In genomic region chr17:40023590-40024292, GRCh38 we compare ENCODE assay signal across 11 cellular contexts. TPM values are rescaled to one million over a fixed set of nuclear protein-coding genes. Genes with fewer than 3 reads are reported as not detected.
DNase-seq lines count a peak whose midpoint lies in the region; ATAC-seq and TF ChIP-seq lines count a peak whose summit lies in the region.
"Had no signal": no experiment of that assay in that cellular context is flagged by ENCODE, and none has a peak within 500 bp of the region (broad histone marks: within the 10 kb centered on the region; RNA-seq: fewer than 3 reads in every experiment).

No MANE protein-coding gene starts in this region.

- ATAC-seq in Right ventricle myocardium superior (ENCODE audit: poor library complexity) (no peak), left lung (peak; percentile 61), HG02571 (IDR thresholded peaks at IDR 0.05; ENCODE audit: unreplicated experiment) (no peak)
- ATAC-seq: activated CD4-positive, alpha-beta T cell treated with anti-CD3 and anti-CD28 coated beads for 36 hours had no signal

- H4K12ac ChIP-seq in trophoblast cell (ENCODE audit: low read depth, low read length), result no peak overlapping the region

- H2BK120ac ChIP-seq in trophoblast cell (ENCODE audit: insufficient read depth, low read length, poor library complexity), result no peak overlapping the region

- H3K18ac ChIP-seq in trophoblast cell (ENCODE audit: low read length), result no peak overlapping the region

- no peaks in the 10 kb centered on the region for H3K79me1 ChIP-seq in trophoblast cell (ENCODE audit: low read length)

- no peak overlapping the region for H2AK5ac ChIP-seq in trophoblast cell (ENCODE audit: low read length)

- H2AFZ ChIP-seq in trophoblast cell (ENCODE audit: insufficient read depth, low read length, poor library complexity), result no peak overlapping the region

- H3K9me3 ChIP-seq in right atrium auricular region, result no peaks in the 10 kb centered on the region
- no peaks in the 10 kb centered on the region for H3K9me3 ChIP-seq in left lung
- H3K9me3 ChIP-seq in vagina, result no peaks in the 10 kb centered on the region
- no peaks in the 10 kb centered on the region for H3K9me3 ChIP-seq in trophoblast cell (ENCODE audit: insufficient read depth, low read depth, low read length)
- H3K9me3 ChIP-seq: SK-N-SH had no signal

- peaks cover 76% of the 10 kb centered on the region for H3K36me3 ChIP-seq in right atrium auricular region
- peaks cover 0 to 74% of the 10 kb centered on the region in 2 donors for H3K36me3 ChIP-seq in left lung
- peaks cover 0 to 33% of the 10 kb centered on the region in 2 donors for H3K36me3 ChIP-seq in vagina
- peaks cover 65 to 71% of the 10 kb centered on the region in 2 experiments for H3K36me3 ChIP-seq in trophoblast cell (ENCODE audit: control insufficient read depth in 1 of 2, insufficient read depth in 2 of 2, low read length in 2 of 2)

- TF ChIP-seq POLR2A in vagina (IDR thresholded peaks at IDR 0.05), result no peak

- H3K23ac ChIP-seq in trophoblast cell (ENCODE audit: low read length), result no peak overlapping the region

- intact Hi-C loops in Right ventricle myocardium superior (cut with DNase I) (no loop called here), left lung (cut with DNase I) (loop anchor here in 1 of 2 donors (10.0 kb wide), 1 partner anchor 151 kb away; the partner anchor contains the start of gene RAPGEFL1), vagina (cut with DNase I) (no loop called here)

- H2BK12ac ChIP-seq in trophoblast cell (ENCODE audit: low read length), result no peak overlapping the region

- H3K4me1 ChIP-seq in right atrium auricular region (peaks cover 0 to 32% of the 10 kb centered on the region in 2 donors), left lung (peaks cover 17 to 82% of the 10 kb centered on the region in 2 donors), vagina (peaks cover 87% of the 10 kb centered on the region), trophoblast cell (ENCODE audit: control insufficient read depth in 1 of 2, insufficient read depth in 2 of 2, low read length in 2 of 2) (no peaks in the 10 kb centered on the region)

- no peaks in the 10 kb centered on the region for H3K27me3 ChIP-seq in right atrium auricular region
- no peaks in the 10 kb centered on the region for H3K27me3 ChIP-seq in left lung
- no peaks in the 10 kb centered on the region for H3K27me3 ChIP-seq in vagina
- no peaks in the 10 kb centered on the region for H3K27me3 ChIP-seq in trophoblast cell (ENCODE audit: insufficient read depth, low read length)

- no peak overlapping the region for H3K4me3 ChIP-seq in right atrium auricular region
- no peak overlapping the region for H3K4me3 ChIP-seq in astrocyte of the spinal cord (ENCODE audit: low read depth, low read length)
- H3K4me3 ChIP-seq in left lung, result no peak overlapping the region
- no peak overlapping the region for H3K4me3 ChIP-seq in vagina
- H3K4me3 ChIP-seq in trophoblast cell (ENCODE audit: low read depth, low read length), result no peak overlapping the region

- H3K9ac ChIP-seq in trophoblast cell (ENCODE audit: low read length), result no peak overlapping the region
- H3K9ac ChIP-seq: SK-N-SH had no signal

- DNase-seq in Right ventricle myocardium superior (peak; percentile 64), right atrium auricular region (ENCODE audit: low spot score) (no peak), astrocyte of the spinal cord (ENCODE audit: low read depth, low spot score) (peak; percentile 35), left lung (peak; percentile 81 to 83), vagina (ENCODE audit: extremely low spot score in 2 of 2) (no peak), trophoblast cell (no peak)
- no peak for DNase-seq in activated naive CD4-positive, alpha-beta T cell (lab: John Stamatoyannopoulos, UW)
- DNase-seq: activated CD4-positive, alpha-beta T cell treated with anti-CD3 and anti-CD28 coated beads for 36 hours; SK-N-SH; substantia nigra had no signal

- no peak overlapping the region for H2BK5ac ChIP-seq in trophoblast cell (ENCODE audit: low read depth, low read length, poor library complexity)

- H3K79me2 ChIP-seq in trophoblast cell (ENCODE audit: control insufficient read depth, insufficient read depth, low read length, poor library complexity), result no peaks in the 10 kb centered on the region

- H3K27ac ChIP-seq in right atrium auricular region, result no peak overlapping the region
- peak overlapping the region; percentile 37 to 63 for H3K27ac ChIP-seq in left lung
- H3K27ac ChIP-seq in vagina, result peak overlapping the region; percentile 89
- H3K27ac ChIP-seq in trophoblast cell (ENCODE audit: low read depth, low read length), result no peak overlapping the region

- no peak for TF ChIP-seq CTCF in right atrium auricular region (IDR thresholded peaks at IDR 0.05)
- no peak for TF ChIP-seq CTCF in astrocyte of the spinal cord (IDR thresholded peaks at IDR 0.05; ENCODE audit: low read depth, low read length)
- no peak for TF ChIP-seq CTCF in left lung (IDR thresholded peaks at IDR 0.05)
- no peak for TF ChIP-seq CTCF in vagina (IDR thresholded peaks at IDR 0.05)

- no CpG with 5 or more reads among the region's 10 CpGs for WGBS in trophoblast cell (ENCODE audit: extremely low coverage, insufficient coverage, insufficient read length)

- H3K4me2 ChIP-seq in trophoblast cell (ENCODE audit: low read length), result no peak overlapping the region
- H3K4me2 ChIP-seq: SK-N-SH had no signal

- H4K91ac ChIP-seq in trophoblast cell (ENCODE audit: low read depth, low read length), result no peak overlapping the region

- no peak overlapping the region for H3K14ac ChIP-seq in trophoblast cell (ENCODE audit: low read length)

- H4K8ac ChIP-seq in trophoblast cell (ENCODE audit: low read depth, low read length), result no peak overlapping the region

- in situ Hi-C loops in astrocyte of the spinal cord (cut with HindIII; ENCODE audit: low sequenced_read_pairs), result no loop called here

- H3K4ac ChIP-seq in trophoblast cell (ENCODE audit: low read depth, low read length), result no peak overlapping the region

RNA-seq across cellular contexts. Expression of gene CSF3, which starts 8.5 kb away (rescaled TPM):
- not detected for total RNA-seq in Right ventricle myocardium superior
- 1 to 10 TPM in 1 of 2 donors, not detected in 1; 1.3 TPM for total RNA-seq in right atrium auricular region
- total RNA-seq in left lung, result 1 to 10 TPM in 1 of 2 donors, under 1 TPM in 1; 0.61 to 1.7 TPM
- total RNA-seq in vagina, result 25.3 TPM
- not detected in 2 replicates for polyA plus RNA-seq in trophoblast cell (2013)
- total RNA-seq: activated CD4-positive, alpha-beta T cell treated with anti-CD3 and anti-CD28 coated beads for 36 hours had no signal
- polyA plus RNA-seq: SK-N-SH had no signal

RNA-seq across cellular contexts. Expression of gene MED24, which starts 30.5 kb away (rescaled TPM):
- total RNA-seq in Right ventricle myocardium superior (54.0 TPM), right atrium auricular region (10 to 100 TPM; 44.2 to 44.7 TPM), left lung (10 to 100 TPM; 72.0 to 75.2 TPM), vagina (106 TPM)
- polyA plus RNA-seq in trophoblast cell (2013), result 44.7 and 45.9 TPM in 2 replicates

RNA-seq across cellular contexts. Expression of gene THRA, which starts 39.0 kb away (rescaled TPM):
- total RNA-seq in Right ventricle myocardium superior, result 80.0 TPM
- total RNA-seq in right atrium auricular region, result 10 to 100 TPM; 60.3 to 69.0 TPM
- 10 to 100 TPM; 37.9 to 45.2 TPM for total RNA-seq in left lung
- 40.3 TPM for total RNA-seq in vagina
- 4.1 TPM in 2 replicates for polyA plus RNA-seq in trophoblast cell (2013)

RNA-seq across cellular contexts. Expression of gene PSMD3, which starts 43.1 kb away (rescaled TPM):
- total RNA-seq in Right ventricle myocardium superior (88.0 TPM), right atrium auricular region (10 to 100 TPM; 76.3 to 88.8 TPM), left lung (100 to 1,000 TPM in 1 of 2 donors, 10 to 100 TPM in 1; 72.8 to 117 TPM), vagina (95.0 TPM)
- polyA plus RNA-seq in trophoblast cell (2013), result 139 and 146 TPM in 2 replicates

Comparison
In these comparisons a context has a peak if more than half of its experiments do, and no peak if none do; other contexts are left out.
1. DNase-seq: peak in Right ventricle myocardium superior (single experiment), astrocyte of the spinal cord (single experiment) and left lung (2 of 2); none in right atrium auricular region (single experiment), vagina (0 of 2), trophoblast cell (0 of 2) and activated naive CD4-positive, alpha-beta T cell (0 of 4).
2. H3K27ac ChIP-seq: peak in left lung (2 of 2) and vagina (single experiment); none in right atrium auricular region (0 of 2) and trophoblast cell (single experiment).